In genomic region chr7:4216016-4216415, GRCh38 we compare ENCODE assay signal across 22 cellular contexts.
A peak's percentile ranks its signal among the peaks of the same experiment; 100 is the strongest.
DNase-seq lines count a peak whose midpoint lies in the region; ATAC-seq and TF ChIP-seq lines count a peak whose summit lies in the region.
"Had no signal": no experiment of that assay in that cellular context is flagged by ENCODE, and none has a peak within 500 bp of the region (broad histone marks: within the 10 kb centered on the region; RNA-seq: fewer than 3 reads in every experiment).

No MANE protein-coding gene starts in this region.

- DNase-seq in LHCN-M2 (ENCODE audit: low read depth) = peak; percentile 43
- DNase-seq in SK-MEL-5 (ENCODE audit: low read depth, low spot score) = peak; percentile 13
- no peak for DNase-seq in glutamatergic neuron
- DNase-seq in spleen = peak; percentile 76
- no peak for DNase-seq in osteocyte (ENCODE audit: extremely low spot score, unreplicated experiment)
- DNase-seq in heart left ventricle = no peak
- no peak for DNase-seq in NCI-H748 (lab: John Stamatoyannopoulos, UW; ENCODE audit: unreplicated experiment)
- DNase-seq: activated CD4-positive, alpha-beta T cell treated with anti-CD3 and anti-CD28 coated beads, Interleukin-2, amount 10 ng/mL, durations not matched to agents 7 days and 5 days; Calu3; KBM-7; MV-4-11; NCI-H2227 treated with DMSO at 0.1 percent for 48 hours; NCI-H82; pancreas; substantia nigra; WERI-Rb-1 had no signal

- H3K27ac ChIP-seq in spleen (peak overlapping the region in 4 of 8 donors; percentile 8 to 49 (median 22)), heart left ventricle (no peak overlapping the region)
- H3K27ac ChIP-seq: C4-2B, pancreas, right lobe of liver, WERI-Rb-1 had no signal

- peaks cover 20% of the 10 kb centered on the region for H3K36me3 Mint-ChIP-seq in glutamatergic neuron (ENCODE audit: unreplicated experiment)
- H3K36me3 Mint-ChIP-seq in osteocyte (ENCODE audit: unreplicated experiment) = peaks cover 2% of the 10 kb centered on the region
- H3K36me3 Mint-ChIP-seq: activated naive CD4-positive, alpha-beta T cell treated with anti-CD3 and anti-CD28 coated beads, Interleukin-2, amount 50 U/mL, for 72 hours; memory B cell had no signal

- WGBS in spleen, 5 donors = 49 to 64% (median 51%) methylated on average over 13 to 16 of the region's 16 CpGs
- 56 to 65% (median 61%) methylated on average over 16 of the region's 16 CpGs for WGBS in heart left ventricle, 4 donors

- intact Hi-C loops in spleen (cut with DNase I; ENCODE audit: low total_unique reads) = no loop called here
- intact Hi-C loops in heart left ventricle (cut with DNase I) = no loop called here

- in situ Hi-C loops in SK-MEL-5 (cut with HindIII; ENCODE audit: low pct_unique_long_range_greater_than_20kb, low sequenced_read_pairs) = no loop called here

- peaks cover 0 to 4% (median 0%) of the 10 kb centered on the region in 6 donors for H3K36me3 ChIP-seq in spleen
- no peaks in the 10 kb centered on the region for H3K36me3 ChIP-seq in heart left ventricle
- H3K36me3 ChIP-seq: pancreas, right lobe of liver, WERI-Rb-1 had no signal

- TF ChIP-seq CTCF in glutamatergic neuron (IDR thresholded peaks at IDR 0.05; ENCODE audit: partially characterized antibody, unreplicated experiment) (no peak), spleen (IDR thresholded peaks at IDR 0.05 in 8 of 11, conservative IDR thresholded peaks at IDR 0.05 in 3 of 11) (no peak), osteocyte (IDR thresholded peaks at IDR 0.05) (no peak), heart left ventricle (IDR thresholded peaks at IDR 0.05) (no peak)

- no peak overlapping the region for H3K4me3 Mint-ChIP-seq in glutamatergic neuron (ENCODE audit: unreplicated experiment)
- H3K4me3 Mint-ChIP-seq in osteocyte (ENCODE audit: unreplicated experiment) = no peak overlapping the region
- H3K4me3 Mint-ChIP-seq: activated CD4-positive, alpha-beta T cell treated with anti-CD3 and anti-CD28 coated beads, Interleukin-2, amount 10 ng/mL, durations not matched to agents 7 days and 5 days; central memory CD8-positive, alpha-beta T cell; memory B cell; T-helper 2 cell treated with Interferon-gamma antibody and Interleukin-4, amounts not matched to agents 5 μg/mL and 100 μg/mL, for 36 hours had no signal

- peaks cover 0 to 15% (median 3%) of the 10 kb centered on the region in 6 donors for H3K4me1 ChIP-seq in spleen
- H3K4me1 ChIP-seq in heart left ventricle = no peaks in the 10 kb centered on the region
- H3K4me1 ChIP-seq: pancreas, right lobe of liver had no signal

- H3K27me3 Mint-ChIP-seq in glutamatergic neuron (ENCODE audit: unreplicated experiment) (peaks cover 18% of the 10 kb centered on the region), osteocyte (ENCODE audit: unreplicated experiment) (no peaks in the 10 kb centered on the region)
- H3K27me3 Mint-ChIP-seq: activated CD4-positive, alpha-beta T cell treated with anti-CD3 and anti-CD28 coated beads, Interleukin-2, amount 10 ng/mL, durations not matched to agents 7 days and 5 days; central memory CD8-positive, alpha-beta T cell; memory B cell had no signal

- TF ChIP-seq POLR2A in spleen (IDR thresholded peaks at IDR 0.05) (no peak), heart left ventricle (IDR thresholded peaks at IDR 0.05) (no peak)

- no peak for ATAC-seq in heart left ventricle
- ATAC-seq: activated naive CD4-positive, alpha-beta T cell treated with anti-CD3 and anti-CD28 coated beads, Interleukin-2, amount 50 U/mL, for 72 hours; pancreas had no signal

- H3K9me3 ChIP-seq in spleen (no peaks in the 10 kb centered on the region), heart left ventricle (no peaks in the 10 kb centered on the region)
- H3K9me3 ChIP-seq: pancreas, right lobe of liver had no signal

- H3K9me3 Mint-ChIP-seq in glutamatergic neuron (ENCODE audit: unreplicated experiment) (peaks cover 15% of the 10 kb centered on the region), osteocyte (ENCODE audit: unreplicated experiment) (no peaks in the 10 kb centered on the region)
- H3K9me3 Mint-ChIP-seq: activated CD4-positive, alpha-beta T cell treated with anti-CD3 and anti-CD28 coated beads, Interleukin-2, amount 10 ng/mL, durations not matched to agents 7 days and 5 days; activated naive CD4-positive, alpha-beta T cell treated with anti-CD3 and anti-CD28 coated beads, Interleukin-2, amount 50 U/mL, for 72 hours; central memory CD8-positive, alpha-beta T cell; T-helper 2 cell treated with Interferon-gamma antibody and Interleukin-4, amounts not matched to agents 5 μg/mL and 100 μg/mL, for 36 hours had no signal

- H3K27me3 ChIP-seq in spleen (replicated peaks in 1 of 7) (no peaks in the 10 kb centered on the region), heart left ventricle (no peaks in the 10 kb centered on the region)
- H3K27me3 ChIP-seq: pancreas, right lobe of liver had no signal

- H3K4me1 Mint-ChIP-seq in glutamatergic neuron (ENCODE audit: low read depth, unreplicated experiment) = peaks cover 2% of the 10 kb centered on the region
- H3K4me1 Mint-ChIP-seq in osteocyte (ENCODE audit: unreplicated experiment) = peaks cover 4% of the 10 kb centered on the region
- H3K4me1 Mint-ChIP-seq: activated CD4-positive, alpha-beta T cell treated with anti-CD3 and anti-CD28 coated beads, Interleukin-2, amount 10 ng/mL, durations not matched to agents 7 days and 5 days; central memory CD8-positive, alpha-beta T cell; memory B cell had no signal

- H3K4me3 ChIP-seq in spleen (no peak overlapping the region), heart left ventricle (no peak overlapping the region)
- H3K4me3 ChIP-seq: pancreas, right lobe of liver had no signal

- H3K27ac Mint-ChIP-seq in glutamatergic neuron (ENCODE audit: unreplicated experiment) = peak overlapping the region; percentile 68
- H3K27ac Mint-ChIP-seq in osteocyte (ENCODE audit: unreplicated experiment) = no peak overlapping the region
- H3K27ac Mint-ChIP-seq: activated CD4-positive, alpha-beta T cell treated with anti-CD3 and anti-CD28 coated beads, Interleukin-2, amount 10 ng/mL, durations not matched to agents 7 days and 5 days; activated naive CD4-positive, alpha-beta T cell treated with anti-CD3 and anti-CD28 coated beads, Interleukin-2, amount 50 U/mL, for 72 hours; memory B cell; T-helper 2 cell treated with Interferon-gamma antibody and Interleukin-4, amounts not matched to agents 5 μg/mL and 100 μg/mL, for 36 hours had no signal

Comparison
In these comparisons a context has a peak if more than half of its experiments do, and no peak if none do; other contexts are left out.
1. DNase-seq: peak in LHCN-M2 (single experiment), SK-MEL-5 (single experiment) and spleen (single experiment); none in glutamatergic neuron (single experiment), osteocyte (single experiment), heart left ventricle (0 of 5) and NCI-H748 (single experiment).